In genomic region chr21:38082936-38083335, GRCh38 we compare ENCODE assay signal across 17 cellular contexts.
"Had no signal": no experiment of that assay in that cellular context is flagged by ENCODE, and none has a peak within 500 bp of the region (broad histone marks: within the 10 kb centered on the region; RNA-seq: fewer than 3 reads in every experiment).

No MANE protein-coding gene starts in this region.

- ATAC-seq: activated CD4-positive, alpha-beta T cell treated with anti-CD3 and anti-CD28 coated beads for 36 hours; activated CD8-positive, alpha-beta T cell treated with anti-CD3 and anti-CD28 coated beads for 36 hours; gastroesophageal sphincter; heart right ventricle; left ventricle myocardium superior; natural killer cell; WTC11 had no signal

- DNase-seq: activated CD4-positive, alpha-beta T cell treated with anti-CD3 and anti-CD28 coated beads for 36 hours; activated CD8-positive, alpha-beta T cell treated with anti-CD3 and anti-CD28 coated beads for 36 hours; activated naive CD4-positive, alpha-beta T cell treated with anti-CD3 and anti-CD28 coated beads for 36 hours; activated T-cell treated with anti-CD3 and anti-CD28 coated beads, Interleukin-2, amount 50 U/mL, for 24 hours; colonic mucosa; erythroblast; heart right ventricle; left ventricle myocardium superior; mesenchymal stem cell; natural killer cell; stimulated activated CD4-positive, alpha-beta T cell treated with anti-CD3 and anti-CD28 coated beads, Interleukin-12 subunit alpha, Interleukin-12 subunit beta, amount 100 ng/mL, for 4 hours; stimulated activated CD4-positive, alpha-beta T cell treated with anti-CD3 and anti-CD28 coated beads, Interleukin-2, amount 100 ng/mL, for 24 hours; stimulated activated naive CD4-positive, alpha-beta T cell treated with Interleukin-2 at 50 U/mL for 16 hours; tibial artery had no signal

- H3K36me3 ChIP-seq: colonic mucosa, gastroesophageal sphincter, heart right ventricle, neutrophil, tibial artery had no signal

- H3K4me3 ChIP-seq: colonic mucosa, gastroesophageal sphincter, heart right ventricle, tibial artery had no signal

- H3K27ac ChIP-seq: colonic mucosa, gastroesophageal sphincter, neutrophil, tibial artery had no signal

- H3K27me3 ChIP-seq: colonic mucosa, gastroesophageal sphincter, heart right ventricle, tibial artery had no signal

- H3K9me3 ChIP-seq: colonic mucosa, gastroesophageal sphincter, heart right ventricle, neutrophil, tibial artery had no signal

- H3K4me1 ChIP-seq: colonic mucosa, gastroesophageal sphincter had no signal
